ENCODE assay signal across 8 cellular contexts in genomic region chr7:26864309-26865093, GRCh38. TPM values are rescaled to one million over a fixed set of nuclear protein-coding genes. Genes with fewer than 3 reads are reported as not detected.
DNase-seq lines count a peak whose midpoint lies in the region; ATAC-seq and TF ChIP-seq lines count a peak whose summit lies in the region.

Gene SKAP2, minus strand, starts transcription at chr7:26864590. Its CDS starts 161 bp downstream, at chr7:26864429.

- DNase-seq in EH (ENCODE audit: low read depth) (peak; percentile 100), GM23338 (ENCODE audit: low spot score) (peak; percentile 98), LoVo (ENCODE audit: low spot score) (peak; percentile 100), SIG-M5 treated with dmso at 0.1 percent for 504 hours (lab: John Stamatoyannopoulos, UW; ENCODE audit: unreplicated experiment) (peak; percentile 95), foreskin fibroblast (peak; percentile 99 to 100), neural crest cell (ENCODE audit: low read depth, low spot score) (peak; percentile 97)
- peak; percentile 21 to 61 (median 38) for DNase-seq in activated naive CD4-positive, alpha-beta T cell (lab: John Stamatoyannopoulos, UW)

- H3K4me3 ChIP-seq in GM23338 (peak within 1 kb of the TSS; percentile 58), foreskin fibroblast (ENCODE audit: low read depth in 1 of 2, low read length in 2 of 2) (peak within 1 kb of the TSS; percentile 81 to 98), stomach smooth muscle (ENCODE audit: low read length in 2 of 2) (peak within 1 kb of the TSS; percentile 91 to 93)

- peak; percentile 90 for ATAC-seq in GM23338

- peak within 1 kb of the TSS; percentile 87 to 96 for H3K9ac ChIP-seq in stomach smooth muscle (ENCODE audit: low read length in 2 of 2)

- H4K20me1 ChIP-seq in GM23338 (replicated peaks; ENCODE audit: insufficient read depth) = peaks cover 15% of the 10 kb centered on the region

- H3K36me3 ChIP-seq in GM23338 (ENCODE audit: insufficient read depth) = no peaks in the 10 kb centered on the region
- no peaks in the 10 kb centered on the region for H3K36me3 ChIP-seq in stomach smooth muscle (ENCODE audit: control insufficient read depth in 2 of 2, insufficient read depth in 2 of 2, low read length in 2 of 2)

- H3F3A ChIP-seq in GM23338 (replicated peaks; ENCODE audit: low read depth) = no peaks in the 10 kb centered on the region

- H3K9me3 ChIP-seq in stomach smooth muscle (ENCODE audit: control insufficient read depth in 2 of 2, low read length in 2 of 2) = no peaks in the 10 kb centered on the region

- no peaks in the 10 kb centered on the region for H3K9me2 ChIP-seq in GM23338 (ENCODE audit: insufficient read depth)

- H2AFZ ChIP-seq in GM23338 = peak within 1 kb of the TSS; percentile 77; the same call in 1 of the 2 replicates

- peaks cover 8% of the 10 kb centered on the region for H3K4me1 Mint-ChIP-seq in GM23338
- H3K4me1 Mint-ChIP-seq in neural crest cell = peaks cover 26% of the 10 kb centered on the region

- peak within 1 kb of the TSS; percentile 61 for H3K27ac ChIP-seq in GM23338 (ENCODE audit: low read depth)
- H3K27ac ChIP-seq in stomach smooth muscle (ENCODE audit: low read length) = peak within 1 kb of the TSS; percentile 88

- H3K27me3 ChIP-seq in GM23338 (ENCODE audit: insufficient read depth) (peaks cover 48% of the 10 kb centered on the region), stomach smooth muscle (ENCODE audit: control insufficient read depth in 1 of 2, insufficient read depth in 2 of 2, low read length in 2 of 2) (peaks cover 0 to 2% of the 10 kb centered on the region in 2 donors)

- H3K27ac Mint-ChIP-seq in GM23338 = peak within 1 kb of the TSS; percentile 98
- H3K27ac Mint-ChIP-seq in neural crest cell (ENCODE audit: unreplicated experiment) = peak within 1 kb of the TSS; percentile 97

- H3K9me3 Mint-ChIP-seq in GM23338 (no peaks in the 10 kb centered on the region; the same call in 2 of the 3 replicates), neural crest cell (peaks cover 2% of the 10 kb centered on the region)

- H3K4me3 Mint-ChIP-seq in GM23338 = peak within 1 kb of the TSS; percentile 90
- peak within 1 kb of the TSS; percentile 98 for H3K4me3 Mint-ChIP-seq in neural crest cell

- H3K36me3 Mint-ChIP-seq in GM23338 (ENCODE audit: low read depth) = no peaks in the 10 kb centered on the region
- no peaks in the 10 kb centered on the region for H3K36me3 Mint-ChIP-seq in neural crest cell (ENCODE audit: low read depth)

- H3K4me1 ChIP-seq in GM23338 (ENCODE audit: insufficient read depth) (peaks cover 10% of the 10 kb centered on the region), stomach smooth muscle (ENCODE audit: control insufficient read depth, insufficient read depth, low read length) (no peaks in the 10 kb centered on the region)

- peak within 1 kb of the TSS; percentile 81 for H3K4me2 ChIP-seq in GM23338

- no peak for TF ChIP-seq CTCF in GM23338 (conservative IDR thresholded peaks at IDR 0.05; ENCODE audit: low read depth in 2 of 2)
- TF ChIP-seq CTCF in foreskin fibroblast (IDR thresholded peaks at IDR 0.05; ENCODE audit: low read depth, low read length) = no peak
- no peak for TF ChIP-seq CTCF in neural crest cell (conservative IDR thresholded peaks at IDR 0.05)

- H3K27me3 Mint-ChIP-seq in GM23338 (ENCODE audit: insufficient read depth, low read depth, poor library complexity) (peaks cover 3% of the 10 kb centered on the region), neural crest cell (ENCODE audit: low read depth) (peaks cover 80% of the 10 kb centered on the region)

- H3K79me2 ChIP-seq in GM23338 (replicated peaks; ENCODE audit: insufficient read depth) = no peaks in the 10 kb centered on the region

TF ChIP-seq in GM23338, 12 proteins besides CTCF, POLR2A, EP300 and RAD21:
- TF ChIP-seq ETS1 (IDR thresholded peaks at IDR 0.05) = peak; percentile 36
- no peak for TF ChIP-seq EZH2phosphoT487 (IDR thresholded peaks at IDR 0.05; ENCODE audit: unreplicated experiment)
- no peak for TF ChIP-seq ZNF114 (CRISPR knock-in tag; IDR thresholded peaks at IDR 0.05)
- TF ChIP-seq STAT1 (IDR thresholded peaks at IDR 0.05; ENCODE audit: unreplicated experiment) = no peak
- peak; percentile 95 for TF ChIP-seq POLR2AphosphoS5 (IDR thresholded peaks at IDR 0.05; ENCODE audit: low read depth)
- no peak for TF ChIP-seq ZNF462 (CRISPR knock-in tag; IDR thresholded peaks at IDR 0.05)
- TF ChIP-seq CREB1 (CRISPR knock-in tag; IDR thresholded peaks at IDR 0.05; ENCODE audit: low read depth) = peak; percentile 88

RNA-seq across cellular contexts. Expression of gene SKAP2, which starts in this region (rescaled TPM):
- 2.5 and 4.0 TPM in 2 replicates for total RNA-seq in GM23338 (2014; rRNA removed; shearing (Covaris generic))
- 3.6 and 4.4 TPM in 2 replicates for polyA plus RNA-seq in GM23338 (2016; fragmentation: Nextera tagmentation; extraction: Ambion mirVana)
- total RNA-seq in neural crest cell = 3.2 and 3.5 TPM in 2 replicates

Comparison
In these comparisons a context has a peak if more than half of its experiments do, and no peak if none do; other contexts are left out.
1. Peak in every context shown above with its lines: DNase-seq, ATAC-seq, H3K4me3 ChIP-seq and H3K27ac ChIP-seq.
2. DNase-seq: peak in every context shown above with its lines; median percentile 100 in EH; 100 in LoVo; 100 in foreskin fibroblast; 98 in GM23338; 97 in neural crest cell; 95 in SIG-M5 treated with dmso at 0.1 percent for 504 hours; 38 in activated naive CD4-positive, alpha-beta T cell.